In genomic region chr3:128572644-128573105, GRCh38 we compare ENCODE assay signal across 9 cellular contexts.
DNase-seq lines count a peak whose midpoint lies in the region; ATAC-seq and TF ChIP-seq lines count a peak whose summit lies in the region.
"Had no signal": no experiment of that assay in that cellular context is flagged by ENCODE, and none has a peak within 500 bp of the region (broad histone marks: within the 10 kb centered on the region; RNA-seq: fewer than 3 reads in every experiment).

No MANE protein-coding gene starts in this region.

- no peak for ATAC-seq in GM21381 (IDR thresholded peaks at IDR 0.05; ENCODE audit: unreplicated experiment)
- no peak for ATAC-seq in GM21529 (IDR thresholded peaks at IDR 0.05; ENCODE audit: unreplicated experiment)

- no peak overlapping the region for H3K27ac Mint-ChIP-seq in chondrocyte (ENCODE audit: unreplicated experiment)

- peak; percentile 23 for DNase-seq in NCI-H748 (lab: John Stamatoyannopoulos, UW; ENCODE audit: unreplicated experiment)
- no peak for DNase-seq in NCI-H748 treated with DMSO at 0.1 percent for 48 hours (lab: John Stamatoyannopoulos, UW)
- DNase-seq in NCI-H1694 treated with DMSO at 0.1 percent for 48 hours (lab: John Stamatoyannopoulos, UW) = peak; percentile 7
- DNase-seq in chondrocyte (ENCODE audit: low spot score) = no peak
- DNase-seq in stimulated activated CD4-positive, alpha-beta T cell treated with anti-CD3 and anti-CD28 coated beads, Interleukin-2, amount 100 ng/mL, for 48 hours = peak; percentile 18 to 47
- no peak for DNase-seq in MV-4-11 (lab: John Stamatoyannopoulos, UW)
- DNase-seq: NCI-H1105 treated with DMSO at 0.1 percent for 48 hours had no signal

- peaks cover 8% of the 10 kb centered on the region for H3K27me3 Mint-ChIP-seq in chondrocyte (ENCODE audit: low read depth)

- H3K36me3 Mint-ChIP-seq in chondrocyte (ENCODE audit: low read depth) = no peaks in the 10 kb centered on the region

- H3K4me3 Mint-ChIP-seq in chondrocyte (ENCODE audit: unreplicated experiment) = no peak overlapping the region

- no peaks in the 10 kb centered on the region for H3K9me3 Mint-ChIP-seq in chondrocyte (ENCODE audit: low read depth)

- peak; percentile 62 for TF ChIP-seq CTCF in chondrocyte (IDR thresholded peaks at IDR 0.05)

- peaks cover 4% of the 10 kb centered on the region for H3K4me1 Mint-ChIP-seq in chondrocyte (ENCODE audit: low read depth)

Comparison
In these comparisons a context has a peak if more than half of its experiments do, and no peak if none do; other contexts are left out.
1. DNase-seq: peak in NCI-H748 (single experiment), NCI-H1694 treated with DMSO at 0.1 percent for 48 hours (single experiment) and stimulated activated CD4-positive, alpha-beta T cell treated with anti-CD3 and anti-CD28 coated beads, Interleukin-2, amount 100 ng/mL, for 48 hours (2 of 2); none in NCI-H748 treated with DMSO at 0.1 percent for 48 hours (single experiment), chondrocyte (single experiment) and MV-4-11 (single experiment).